In genomic region chr17:27293898-27294688, GRCh38 we compare ENCODE assay signal across 1 cellular context.
TF ChIP-seq lines count a peak whose summit lies in the region.

Gene WSB1, plus strand, starts transcription at chr17:27294114. Its CDS starts 282 bp downstream, at chr17:27294396.

TF ChIP-seq in HepG2, 621 proteins besides CTCF, POLR2A, EP300 and RAD21 (continued from another document and continues in another):
- TF ChIP-seq, protein P1, sequence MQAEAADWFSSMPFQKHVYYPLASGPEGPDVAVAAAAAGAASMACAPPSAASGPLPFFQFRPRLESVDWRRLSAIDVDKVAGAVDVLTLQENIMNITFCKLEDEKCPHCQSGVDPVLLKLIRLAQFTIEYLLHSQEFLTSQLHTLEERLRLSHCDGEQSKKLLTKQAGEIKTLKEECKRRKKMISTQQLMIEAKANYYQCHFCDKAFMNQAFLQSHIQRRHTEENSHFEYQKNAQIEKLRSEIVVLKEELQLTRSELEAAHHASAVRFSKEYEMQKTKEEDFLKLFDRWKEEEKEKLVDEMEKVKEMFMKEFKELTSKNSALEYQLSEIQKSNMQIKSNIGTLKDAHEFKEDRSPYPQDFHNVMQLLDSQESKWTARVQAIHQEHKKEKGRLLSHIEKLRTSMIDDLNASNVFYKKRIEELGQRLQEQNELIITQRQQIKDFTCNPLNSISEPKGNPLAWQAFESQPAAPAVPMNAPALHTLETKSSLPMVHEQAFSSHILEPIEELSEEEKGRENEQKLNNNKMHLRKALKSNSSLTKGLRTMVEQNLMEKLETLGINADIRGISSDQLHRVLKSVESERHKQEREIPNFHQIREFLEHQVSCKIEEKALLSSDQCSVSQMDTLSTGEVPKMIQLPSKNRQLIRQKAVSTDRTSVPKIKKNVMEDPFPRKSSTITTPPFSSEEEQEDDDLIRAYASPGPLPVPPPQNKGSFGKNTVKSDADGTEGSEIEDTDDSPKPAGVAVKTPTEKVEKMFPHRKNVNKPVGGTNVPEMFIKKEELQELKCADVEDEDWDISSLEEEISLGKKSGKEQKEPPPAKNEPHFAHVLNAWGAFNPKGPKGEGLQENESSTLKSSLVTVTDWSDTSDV (CRISPR knock-in tag; IDR thresholded peaks at IDR 0.05): no peak
- TF ChIP-seq SMAD3 (CRISPR knock-in tag; IDR thresholded peaks at IDR 0.05) (peak; percentile 36; the same call in 1 of the 2 replicates), ZNF557 (CRISPR knock-in tag; IDR thresholded peaks at IDR 0.05) (0 out of 2 replicates have a peak, but pooled peaks have one; percentile 38), ZNF512 (CRISPR knock-in tag; IDR thresholded peaks at IDR 0.05) (no peak), ZNF605 (CRISPR knock-in tag; IDR thresholded peaks at IDR 0.05) (peak; percentile 36; the same call in 1 of the 2 replicates), ZNF350 (CRISPR knock-in tag; IDR thresholded peaks at IDR 0.05; ENCODE audit: borderline replicate concordance, low read depth) (peak; percentile 94), POLR2G (IDR thresholded peaks at IDR 0.05; ENCODE audit: low read depth, low read length) (peak; percentile 98), PRDM10 (CRISPR knock-in tag; IDR thresholded peaks at IDR 0.05; ENCODE audit: low read depth) (peak; percentile 66; the same call in 1 of the 2 replicates), ZNF782 (CRISPR knock-in tag; IDR thresholded peaks at IDR 0.05; ENCODE audit: borderline replicate concordance) (peak; percentile 63; the same call in 1 of the 2 replicates), ATF6 (CRISPR knock-in tag; conservative IDR thresholded peaks at IDR 0.05) (0 out of 2 replicates have a peak, but pooled peaks have one; percentile 54), GLI4 (CRISPR knock-in tag; IDR thresholded peaks at IDR 0.05; ENCODE audit: borderline replicate concordance) (0 out of 2 replicates have a peak, but pooled peaks have one; percentile 75), USF2 (IDR thresholded peaks at IDR 0.05; ENCODE audit: low read depth, low read length) (peak; percentile 37), USF2 (CRISPR knock-in tag; IDR thresholded peaks at IDR 0.05; ENCODE audit: borderline replicate concordance) (peak; percentile 77; the same call in 1 of the 2 replicates), RNF219 (CRISPR knock-in tag; IDR thresholded peaks at IDR 0.05) (no peak), ZNF546 (CRISPR knock-in tag; conservative IDR thresholded peaks at IDR 0.05) (no peak; the same call in 1 of the 2 replicates), ZNF616 (CRISPR knock-in tag; IDR thresholded peaks at IDR 0.05; ENCODE audit: low read depth) (peak; percentile 52; the same call in 1 of the 2 replicates), ZFP90 (CRISPR knock-in tag; IDR thresholded peaks at IDR 0.05; ENCODE audit: borderline replicate concordance) (peak; percentile 91), ZNF484 (CRISPR knock-in tag; IDR thresholded peaks at IDR 0.05; ENCODE audit: borderline replicate concordance, low read depth) (no peak), TGIF2 (CRISPR knock-in tag; IDR thresholded peaks at IDR 0.05) (peak; percentile 31; the same call in 1 of the 2 replicates), ZNF569 (CRISPR knock-in tag; IDR thresholded peaks at IDR 0.05; ENCODE audit: borderline replicate concordance) (no peak), NFKBIZ (CRISPR knock-in tag; IDR thresholded peaks at IDR 0.05) (no peak), ZNF205 (CRISPR knock-in tag; IDR thresholded peaks at IDR 0.05) (0 out of 2 replicates have a peak, but pooled peaks have one; percentile 15), PRPF4 (IDR thresholded peaks at IDR 0.05; ENCODE audit: low read depth, low read length, poor library complexity, severe bottlenecking) (no peak), ZNF101 (CRISPR knock-in tag; IDR thresholded peaks at IDR 0.05; ENCODE audit: borderline replicate concordance, low read depth) (no peak), GABPB1 (CRISPR knock-in tag; IDR thresholded peaks at IDR 0.05) (peak; percentile 84)
- TF ChIP-seq, protein P2, sequence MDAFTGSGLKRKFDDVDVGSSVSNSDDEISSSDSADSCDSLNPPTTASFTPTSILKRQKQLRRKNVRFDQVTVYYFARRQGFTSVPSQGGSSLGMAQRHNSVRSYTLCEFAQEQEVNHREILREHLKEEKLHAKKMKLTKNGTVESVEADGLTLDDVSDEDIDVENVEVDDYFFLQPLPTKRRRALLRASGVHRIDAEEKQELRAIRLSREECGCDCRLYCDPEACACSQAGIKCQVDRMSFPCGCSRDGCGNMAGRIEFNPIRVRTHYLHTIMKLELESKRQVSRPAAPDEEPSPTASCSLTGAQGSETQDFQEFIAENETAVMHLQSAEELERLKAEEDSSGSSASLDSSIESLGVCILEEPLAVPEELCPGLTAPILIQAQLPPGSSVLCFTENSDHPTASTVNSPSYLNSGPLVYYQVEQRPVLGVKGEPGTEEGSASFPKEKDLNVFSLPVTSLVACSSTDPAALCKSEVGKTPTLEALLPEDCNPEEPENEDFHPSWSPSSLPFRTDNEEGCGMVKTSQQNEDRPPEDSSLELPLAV (CRISPR knock-in tag; conservative IDR thresholded peaks at IDR 0.05; ENCODE audit: low read depth): no peak
- TF ChIP-seq, protein P3, sequence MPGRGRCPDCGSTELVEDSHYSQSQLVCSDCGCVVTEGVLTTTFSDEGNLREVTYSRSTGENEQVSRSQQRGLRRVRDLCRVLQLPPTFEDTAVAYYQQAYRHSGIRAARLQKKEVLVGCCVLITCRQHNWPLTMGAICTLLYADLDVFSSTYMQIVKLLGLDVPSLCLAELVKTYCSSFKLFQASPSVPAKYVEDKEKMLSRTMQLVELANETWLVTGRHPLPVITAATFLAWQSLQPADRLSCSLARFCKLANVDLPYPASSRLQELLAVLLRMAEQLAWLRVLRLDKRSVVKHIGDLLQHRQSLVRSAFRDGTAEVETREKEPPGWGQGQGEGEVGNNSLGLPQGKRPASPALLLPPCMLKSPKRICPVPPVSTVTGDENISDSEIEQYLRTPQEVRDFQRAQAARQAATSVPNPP (CRISPR knock-in tag; IDR thresholded peaks at IDR 0.05): no peak
- TF ChIP-seq, protein P4, sequence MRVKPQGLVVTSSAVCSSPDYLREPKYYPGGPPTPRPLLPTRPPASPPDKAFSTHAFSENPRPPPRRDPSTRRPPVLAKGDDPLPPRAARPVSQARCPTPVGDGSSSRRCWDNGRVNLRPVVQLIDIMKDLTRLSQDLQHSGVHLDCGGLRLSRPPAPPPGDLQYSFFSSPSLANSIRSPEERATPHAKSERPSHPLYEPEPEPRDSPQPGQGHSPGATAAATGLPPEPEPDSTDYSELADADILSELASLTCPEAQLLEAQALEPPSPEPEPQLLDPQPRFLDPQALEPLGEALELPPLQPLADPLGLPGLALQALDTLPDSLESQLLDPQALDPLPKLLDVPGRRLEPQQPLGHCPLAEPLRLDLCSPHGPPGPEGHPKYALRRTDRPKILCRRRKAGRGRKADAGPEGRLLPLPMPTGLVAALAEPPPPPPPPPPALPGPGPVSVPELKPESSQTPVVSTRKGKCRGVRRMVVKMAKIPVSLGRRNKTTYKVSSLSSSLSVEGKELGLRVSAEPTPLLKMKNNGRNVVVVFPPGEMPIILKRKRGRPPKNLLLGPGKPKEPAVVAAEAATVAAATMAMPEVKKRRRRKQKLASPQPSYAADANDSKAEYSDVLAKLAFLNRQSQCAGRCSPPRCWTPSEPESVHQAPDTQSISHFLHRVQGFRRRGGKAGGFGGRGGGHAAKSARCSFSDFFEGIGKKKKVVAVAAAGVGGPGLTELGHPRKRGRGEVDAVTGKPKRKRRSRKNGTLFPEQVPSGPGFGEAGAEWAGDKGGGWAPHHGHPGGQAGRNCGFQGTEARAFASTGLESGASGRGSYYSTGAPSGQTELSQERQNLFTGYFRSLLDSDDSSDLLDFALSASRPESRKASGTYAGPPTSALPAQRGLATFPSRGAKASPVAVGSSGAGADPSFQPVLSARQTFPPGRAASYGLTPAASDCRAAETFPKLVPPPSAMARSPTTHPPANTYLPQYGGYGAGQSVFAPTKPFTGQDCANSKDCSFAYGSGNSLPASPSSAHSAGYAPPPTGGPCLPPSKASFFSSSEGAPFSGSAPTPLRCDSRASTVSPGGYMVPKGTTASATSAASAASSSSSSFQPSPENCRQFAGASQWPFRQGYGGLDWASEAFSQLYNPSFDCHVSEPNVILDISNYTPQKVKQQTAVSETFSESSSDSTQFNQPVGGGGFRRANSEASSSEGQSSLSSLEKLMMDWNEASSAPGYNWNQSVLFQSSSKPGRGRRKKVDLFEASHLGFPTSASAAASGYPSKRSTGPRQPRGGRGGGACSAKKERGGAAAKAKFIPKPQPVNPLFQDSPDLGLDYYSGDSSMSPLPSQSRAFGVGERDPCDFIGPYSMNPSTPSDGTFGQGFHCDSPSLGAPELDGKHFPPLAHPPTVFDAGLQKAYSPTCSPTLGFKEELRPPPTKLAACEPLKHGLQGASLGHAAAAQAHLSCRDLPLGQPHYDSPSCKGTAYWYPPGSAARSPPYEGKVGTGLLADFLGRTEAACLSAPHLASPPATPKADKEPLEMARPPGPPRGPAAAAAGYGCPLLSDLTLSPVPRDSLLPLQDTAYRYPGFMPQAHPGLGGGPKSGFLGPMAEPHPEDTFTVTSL (CRISPR knock-in tag; IDR thresholded peaks at IDR 0.05; ENCODE audit: borderline replicate concordance): peak; percentile 72; the same call in 1 of the 2 replicates
